Comparison of ENCODE assay signal across 9 cellular contexts in the genomic region with DNA sequence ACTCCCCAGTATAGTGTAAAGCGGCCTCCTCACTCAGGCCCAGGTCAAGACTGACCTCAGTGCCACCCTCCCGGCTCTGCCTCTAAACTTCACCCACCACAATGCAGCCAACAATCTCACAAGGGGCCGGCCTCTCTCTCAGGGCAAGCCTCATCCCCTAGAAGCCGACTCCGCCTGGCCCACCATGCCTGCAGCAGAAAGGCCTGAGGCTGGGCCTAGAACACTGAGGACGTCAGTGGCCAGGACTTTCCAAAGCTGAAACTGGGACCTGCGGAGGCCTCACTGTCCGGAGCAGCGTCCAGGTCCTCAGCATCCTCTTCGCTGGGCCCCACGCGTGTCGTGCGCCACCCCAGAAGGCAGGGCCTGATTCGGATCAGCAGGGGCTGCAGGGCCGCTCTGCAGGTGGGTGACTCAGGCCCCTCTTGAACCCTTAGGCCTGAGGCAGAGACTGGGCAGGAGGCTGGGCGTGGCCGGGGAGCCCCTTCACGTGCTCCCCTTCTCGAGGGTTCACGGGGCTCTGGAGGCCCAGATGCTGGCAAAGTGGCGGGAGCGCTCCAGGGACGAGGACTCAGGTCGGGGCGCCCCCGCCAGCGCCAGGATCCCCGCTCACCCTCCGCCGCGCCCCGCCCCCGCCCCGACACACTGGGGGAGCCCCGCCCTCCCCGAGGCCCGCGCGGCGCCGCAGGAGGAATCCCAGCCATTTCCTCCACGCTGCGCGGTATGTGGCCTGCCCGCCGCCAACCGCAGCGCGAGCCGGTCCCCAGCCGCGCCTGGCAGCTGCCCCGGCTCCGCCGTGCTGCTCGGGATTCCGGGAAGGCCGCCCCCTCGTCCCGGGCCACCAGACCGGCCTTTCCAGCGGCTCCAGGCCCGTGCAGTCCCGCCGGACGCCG. TPM values are rescaled to one million over a fixed set of nuclear protein-coding genes. Genes with fewer than 3 reads are reported as not detected.
A peak's percentile ranks its signal among the peaks of the same experiment; 100 is the strongest.
DNase-seq lines count a peak whose midpoint lies in the region; ATAC-seq and TF ChIP-seq lines count a peak whose summit lies in the region.
"Had no signal": no experiment of that assay in that cellular context is flagged by ENCODE, and none has a peak within 500 bp of the region (broad histone marks: within the 10 kb centered on the region; RNA-seq: fewer than 3 reads in every experiment).

No MANE protein-coding gene starts in this region.

- H3K4me3 Mint-ChIP-seq in central memory CD8-positive, alpha-beta T cell: peak overlapping the region; percentile 85

- H3K36me3 Mint-ChIP-seq in central memory CD8-positive, alpha-beta T cell (ENCODE audit: insufficient read depth): peaks cover 30% of the 10 kb centered on the region

- no peaks in the 10 kb centered on the region for H3K27me3 Mint-ChIP-seq in central memory CD8-positive, alpha-beta T cell

- no peak overlapping the region for H3K27ac Mint-ChIP-seq in central memory CD8-positive, alpha-beta T cell (ENCODE audit: low read depth)

- peaks cover 7% of the 10 kb centered on the region for H3K9me3 Mint-ChIP-seq in central memory CD8-positive, alpha-beta T cell

- peak; percentile 13 for ATAC-seq in central memory CD8-positive, alpha-beta T cell (replicated peaks; ENCODE audit: extremely low read depth, poor library complexity, severe bottlenecking)
- ATAC-seq in GM18909 (IDR thresholded peaks at IDR 0.05; ENCODE audit: poor library complexity, unreplicated experiment): no peak
- ATAC-seq in GM21529 (IDR thresholded peaks at IDR 0.05; ENCODE audit: unreplicated experiment): no peak
- no peak for ATAC-seq in GM21423 (IDR thresholded peaks at IDR 0.05; ENCODE audit: unreplicated experiment)
- ATAC-seq: HCT116 had no signal

- DNase-seq in Daoy (ENCODE audit: low read depth) (peak; percentile 64), left kidney (ENCODE audit: low read depth, low spot score) (peak; percentile 81)
- DNase-seq in central memory CD8-positive, alpha-beta T cell (ENCODE audit: low spot score in 2 of 2): peak; percentile 47 to 60
- peak; percentile 33 to 45 (median 44) for DNase-seq in stimulated activated CD4-positive, alpha-beta T cell treated with anti-CD3 and anti-CD28 coated beads, TNF-alpha, amount 100 ng/mL, for 4 hours (ENCODE audit: low read depth in 3 of 3)

- H3K4me3 ChIP-seq in WI38 (ENCODE audit: low read depth, low read length): peak overlapping the region; percentile 39; the same call in 1 of the 2 replicates

- no peak for TF ChIP-seq CTCF in WI38 (IDR thresholded peaks at IDR 0.05; ENCODE audit: low read depth, low read length)

- H3K4me1 Mint-ChIP-seq in central memory CD8-positive, alpha-beta T cell: peaks cover 48% of the 10 kb centered on the region

RNA-seq across cellular contexts. Expression of a gene that starts 53.1 kb away (rescaled TPM):
- 7.3 and 12.9 TPM in 2 replicates for total RNA-seq in Daoy (2014; rRNA removed; shearing (Covaris generic))
